Comparison of ENCODE assay signal across 9 cellular contexts in genomic region chr1:85344256-85344694, GRCh38.
DNase-seq lines count a peak whose midpoint lies in the region; ATAC-seq and TF ChIP-seq lines count a peak whose summit lies in the region.
"Had no signal": no experiment of that assay in that cellular context is flagged by ENCODE, and none has a peak within 500 bp of the region (broad histone marks: within the 10 kb centered on the region; RNA-seq: fewer than 3 reads in every experiment).

No MANE protein-coding gene starts in this region.

- CTCF ChIA-PET in Caco-2 (lab: Charles Lee): interaction anchor here (0.6 to 1.5 kb wide), 4 partner anchors 85 to 348 kb away, joined by 3 to 5 read pairs (median 4); partner anchors contain the start of gene C1orf52
- CTCF ChIA-PET in mammary epithelial cell (lab: Charles Lee; ENCODE audit: low non-redundant PET): interaction anchor here (0.6 to 1.5 kb wide), 4 partner anchors 36 to 537 kb away, joined by 3 to 7 read pairs (median 4); no protein-coding TSS in a partner anchor

- peak overlapping the region; percentile 73 for H3K4me2 ChIP-seq in mammary epithelial cell (ENCODE audit: insufficient read depth, low read depth, low read length)

- H3K27ac Mint-ChIP-seq in Caco-2 (ENCODE audit: unreplicated experiment): peak overlapping the region; percentile 32

- H3K4me1 Mint-ChIP-seq in Caco-2 (ENCODE audit: low read depth, unreplicated experiment): peaks cover 21% of the 10 kb centered on the region

- dilution Hi-C loops in mammary epithelial cell (cut with HindIII; ENCODE audit: low sequenced_read_pairs): no loop called here

- no peaks in the 10 kb centered on the region for H3K9me3 ChIP-seq in Caco-2
- no peaks in the 10 kb centered on the region for H3K9me3 ChIP-seq in mammary epithelial cell (replicated peaks; ENCODE audit: insufficient read depth, low read length)

- H3K4me3 ChIP-seq in Caco-2 (ENCODE audit: low read depth, low read length) (no peak overlapping the region), mammary epithelial cell (replicated peaks in 1 of 3; ENCODE audit: insufficient read depth in 1 of 3, low read depth in 2 of 3, low read length in 3 of 3) (peak overlapping the region in 2 of 3 experiments; percentile 14 to 18)

- peak overlapping the region; percentile 1 for H3K9ac ChIP-seq in mammary epithelial cell (ENCODE audit: insufficient read depth, low read length)

- peak in 1 of 2 experiments; percentile 78 for TF ChIP-seq CTCF in Caco-2 (IDR thresholded peaks at IDR 0.05; ENCODE audit: insufficient read depth in 1 of 2, low read depth in 1 of 2, low read length in 1 of 2, severe bottlenecking in 1 of 2, unreplicated experiment in 1 of 2)
- peak; percentile 61 to 86 for TF ChIP-seq CTCF in mammary epithelial cell (conservative IDR thresholded peaks at IDR 0.05 in 1 of 2, IDR thresholded peaks at IDR 0.05 in 1 of 2; ENCODE audit: extremely low read depth in 1 of 2, insufficient read depth in 1 of 2, low read depth in 1 of 2, low read length in 2 of 2)

- POLR2A ChIA-PET in Caco-2 (lab: Charles Lee): interaction anchor here (0.7 to 0.8 kb wide), 2 partner anchors 44 to 237 kb away, joined by 3 read pairs; partner anchors contain the start of gene CCN1

- H3K4me1 ChIP-seq in Caco-2: peaks cover 16% of the 10 kb centered on the region; the same call in 1 of the 2 replicates
- H3K4me1 ChIP-seq in mammary epithelial cell (ENCODE audit: insufficient read depth, low read length): peaks cover 38% of the 10 kb centered on the region

- H3K9me3 Mint-ChIP-seq in Caco-2 (ENCODE audit: unreplicated experiment): no peaks in the 10 kb centered on the region

- H4K20me1 ChIP-seq in mammary epithelial cell (ENCODE audit: insufficient read depth, low read length): no peaks in the 10 kb centered on the region

- ATAC-seq in HG03159 (IDR thresholded peaks at IDR 0.05; ENCODE audit: unreplicated experiment): no peak

- 23% methylated on average over 3 of the region's 3 CpGs for WGBS in mammary epithelial cell (ENCODE audit: low coverage, missing lambda C conversion rate)

- H3K36me3 ChIP-seq in Caco-2 (ENCODE audit: control insufficient read depth, insufficient read depth, low read length) (no peaks in the 10 kb centered on the region; the same call in 1 of the 2 replicates), mammary epithelial cell (ENCODE audit: insufficient read depth, low read length) (no peaks in the 10 kb centered on the region)

- no peaks in the 10 kb centered on the region for H3K79me2 ChIP-seq in mammary epithelial cell (ENCODE audit: insufficient read depth, low read length)

- intact Hi-C loops in Caco-2 (cut with micrococcal nuclease; ENCODE audit: unreplicated experiment): loop anchor here (1.0 to 2.0 kb wide), 5 partner anchors 36 to 237 kb away; partner anchors contain the start of gene DDAH1
- intact Hi-C loops in mammary epithelial cell (cut with micrococcal nuclease): loop anchor here (1.0 kb wide), 3 partner anchors 36 to 238 kb away; no protein-coding TSS in a partner anchor

- DNase-seq in Caco-2: peak; percentile 50 to 53
- peak; percentile 52 for DNase-seq in HuH-7 (ENCODE audit: low spot score)
- peak; percentile 33 for DNase-seq in mammary epithelial cell
- DNase-seq in lung microvascular endothelial cell (ENCODE audit: low read depth in 2 of 2): peak; percentile 85 to 93
- no peak for DNase-seq in activated effector memory CD4-positive, alpha-beta T cell treated with Interleukin-2 at 50 U/mL for 16 hours
- DNase-seq in DMS153 treated with DMSO at 0.1 percent for 48 hours (lab: John Stamatoyannopoulos, UW; ENCODE audit: unreplicated experiment): no peak
- DNase-seq in activated CD4-positive, alpha-beta T cell treated with anti-CD3 and anti-CD28 coated beads, Interleukin-2, amount 50 U/mL, for 48 hours: no peak
- DNase-seq: right cardiac atrium had no signal

- no TSS peak for BruUV-seq in Caco-2 (replicated peaks; lab: Mats Ljungman, UMichigan)
- BruUV-seq in mammary epithelial cell (replicated peaks; lab: Mats Ljungman, UMichigan): no TSS peak

- H2AFZ ChIP-seq in mammary epithelial cell (ENCODE audit: low read depth, low read length): peak overlapping the region; percentile 64

- in situ Hi-C loops in mammary epithelial cell (cut with MboI; ENCODE audit: low sequenced_read_pairs in 2 of 2): no loop called here

- peaks cover 22% of the 10 kb centered on the region for H3K36me3 Mint-ChIP-seq in Caco-2 (ENCODE audit: insufficient read depth, unreplicated experiment)

- no peak overlapping the region for H3K4me3 Mint-ChIP-seq in Caco-2 (ENCODE audit: unreplicated experiment)

- H3K27ac ChIP-seq in mammary epithelial cell (ENCODE audit: insufficient read depth, low read depth, low read length): peak overlapping the region; percentile 18

- no peaks in the 10 kb centered on the region for H3K27me3 Mint-ChIP-seq in Caco-2 (ENCODE audit: insufficient read depth, unreplicated experiment)

- H3K27me3 ChIP-seq in Caco-2 (replicated peaks; ENCODE audit: control insufficient read depth, insufficient read depth, low read length) (no peaks in the 10 kb centered on the region), mammary epithelial cell (ENCODE audit: insufficient read depth, low read length) (no peaks in the 10 kb centered on the region)

Comparison
In these comparisons a context has a peak if more than half of its experiments do, and no peak if none do; other contexts are left out.
1. DNase-seq: peak in Caco-2 (2 of 2), HuH-7 (single experiment), mammary epithelial cell (single experiment) and lung microvascular endothelial cell (2 of 2); none in activated effector memory CD4-positive, alpha-beta T cell treated with Interleukin-2 at 50 U/mL for 16 hours (single experiment), DMS153 treated with DMSO at 0.1 percent for 48 hours (single experiment) and activated CD4-positive, alpha-beta T cell treated with anti-CD3 and anti-CD28 coated beads, Interleukin-2, amount 50 U/mL, for 48 hours (0 of 2).